11 cellular contexts compared by ENCODE assay signal in genomic region chr10:59970396-59971368, GRCh38.
A peak's percentile ranks its signal among the peaks of the same experiment; 100 is the strongest.
DNase-seq lines count a peak whose midpoint lies in the region; ATAC-seq, FAIRE-seq and TF ChIP-seq lines count a peak whose summit lies in the region.
"Had no signal": no experiment of that assay in that cellular context is flagged by ENCODE, and none has a peak within 500 bp of the region (broad histone marks: within the 10 kb centered on the region; RNA-seq: fewer than 3 reads in every experiment).

No MANE protein-coding gene starts in this region.

- no peaks in the 10 kb centered on the region for H3K4me1 Mint-ChIP-seq in activated CD8-positive, alpha-beta memory T cell treated with anti-CD3 and anti-CD28 coated beads, Interleukin-2, amount 10 ng/mL, durations not matched to agents 7 days and 5 days

- TF ChIP-seq RAD21 in A549 (conservative IDR thresholded peaks at IDR 0.05 in 1 of 2, IDR thresholded peaks at IDR 0.05 in 1 of 2): no peak

- no peak overlapping the region for H3K4me3 Mint-ChIP-seq in activated CD8-positive, alpha-beta memory T cell treated with anti-CD3 and anti-CD28 coated beads, Interleukin-2, amount 10 ng/mL, durations not matched to agents 7 days and 5 days

- TF ChIP-seq CTCF in A549 (IDR thresholded peaks at IDR 0.05): no peak
- no peak for TF ChIP-seq CTCF in tibial nerve (IDR thresholded peaks at IDR 0.05)

- H3K27me3 ChIP-seq in tibial nerve: no peaks in the 10 kb centered on the region

- TF ChIP-seq EP300 in A549 (IDR thresholded peaks at IDR 0.05) (no peak), tibial nerve (IDR thresholded peaks at IDR 0.05) (no peak)

- no peaks in the 10 kb centered on the region for H3K27me3 Mint-ChIP-seq in activated CD8-positive, alpha-beta memory T cell treated with anti-CD3 and anti-CD28 coated beads, Interleukin-2, amount 10 ng/mL, durations not matched to agents 7 days and 5 days
- H3K27me3 Mint-ChIP-seq: progenitor cell of endocrine pancreas had no signal

- no peak for DNase-seq in A549 (ENCODE audit: low read depth in 1 of 2, low spot score in 1 of 2)
- DNase-seq in NCI-H526 treated with DMSO at 0.1 percent for 48 hours (lab: John Stamatoyannopoulos, UW): peak; percentile 63
- no peak for DNase-seq in activated CD8-positive, alpha-beta memory T cell treated with anti-CD3 and anti-CD28 coated beads, Interleukin-2, amount 10 ng/mL, durations not matched to agents 7 days and 5 days
- DNase-seq in stimulated activated CD4-positive, alpha-beta T cell treated with anti-CD3 and anti-CD28 coated beads, Interleukin-1b, Interleukin-23, amount 100 ng/mL, for 48 hours: no peak
- DNase-seq in tibial nerve (ENCODE audit: low spot score in 2 of 2): no peak

- H3K9me3 Mint-ChIP-seq in activated CD8-positive, alpha-beta memory T cell treated with anti-CD3 and anti-CD28 coated beads, Interleukin-2, amount 10 ng/mL, durations not matched to agents 7 days and 5 days (ENCODE audit: low read depth): no peaks in the 10 kb centered on the region

- FAIRE-seq in A549 (lab: Jason Lieb, UNC): no peak
- FAIRE-seq: GM18507 had no signal

- no peaks in the 10 kb centered on the region for H3K36me3 ChIP-seq in tibial nerve

- TF ChIP-seq POLR2A in A549 (IDR thresholded peaks at IDR 0.05; ENCODE audit: low read length) (no peak), tibial nerve (IDR thresholded peaks at IDR 0.05) (no peak)

- H3K4me3 ChIP-seq in A549 (no peak overlapping the region), tibial nerve (no peak overlapping the region)
- H3K4me3 ChIP-seq: SK-N-MC had no signal

- H3K27ac ChIP-seq in A549 (peak overlapping the region; percentile 38 to 62; a peak in 3 of 6 replicates), tibial nerve (peak overlapping the region in 1 of 4 donors; percentile 18)
- H3K27ac ChIP-seq: SK-N-MC had no signal

- CTCF ChIA-PET in A549 (lab: Yijun Ruan, JAX): no interaction called here
- CTCF ChIA-PET in activated CD8-positive, alpha-beta memory T cell treated with anti-CD3 and anti-CD28 coated beads, Interleukin-2, amount 10 ng/mL, durations not matched to agents 7 days and 5 days (lab: Charles Lee): no interaction called here

- H3K4me1 ChIP-seq in A549: peaks cover 17% of the 10 kb centered on the region
- H3K4me1 ChIP-seq in tibial nerve: peaks cover 0 to 15% (median 0%) of the 10 kb centered on the region in 4 donors

- H3K36me3 Mint-ChIP-seq in activated CD8-positive, alpha-beta memory T cell treated with anti-CD3 and anti-CD28 coated beads, Interleukin-2, amount 10 ng/mL, durations not matched to agents 7 days and 5 days: no peaks in the 10 kb centered on the region

- 72% methylated on average over 5 of the region's 5 CpGs for WGBS in A549 (ENCODE audit: missing lambda C conversion rate)
- 73 to 76% methylated on average over 5 of the region's 5 CpGs for WGBS in tibial nerve, 2 donors

- ATAC-seq in A549: no peak
- ATAC-seq in GM19043 (IDR thresholded peaks at IDR 0.05; ENCODE audit: low read depth, unreplicated experiment): peak; percentile 76
- peak; percentile 90 for ATAC-seq in HG02885 (IDR thresholded peaks at IDR 0.05; ENCODE audit: poor library complexity, unreplicated experiment)
- ATAC-seq in activated CD8-positive, alpha-beta memory T cell treated with anti-CD3 and anti-CD28 coated beads, Interleukin-2, amount 10 ng/mL, durations not matched to agents 7 days and 5 days: no peak
- no peak for ATAC-seq in HG03045 (IDR thresholded peaks at IDR 0.05; ENCODE audit: unreplicated experiment)

- H3K9me3 ChIP-seq in A549: peaks cover under 1% of the 10 kb centered on the region; the same call in 1 of the 3 replicates
- peaks cover 0 to 2% (median 0%) of the 10 kb centered on the region in 4 donors for H3K9me3 ChIP-seq in tibial nerve

- H3K27ac Mint-ChIP-seq in activated CD8-positive, alpha-beta memory T cell treated with anti-CD3 and anti-CD28 coated beads, Interleukin-2, amount 10 ng/mL, durations not matched to agents 7 days and 5 days: no peak overlapping the region
- H3K27ac Mint-ChIP-seq: progenitor cell of endocrine pancreas had no signal

- no peak overlapping the region; the same call in 2 of the 3 replicates for H3K4me2 ChIP-seq in A549

- POLR2A ChIA-PET in A549 (lab: Yijun Ruan, JAX): interaction anchor here (1.3 kb wide), 1 partner anchor 64 kb away, joined by 3 read pairs; the partner anchor contains the start of gene CCDC6

TF ChIP-seq in A549, 52 proteins besides CTCF, POLR2A, EP300 and RAD21:
- TF ChIP-seq ZC3H11A (IDR thresholded peaks at IDR 0.05): no peak
- no peak for TF ChIP-seq HOXB5 (CRISPR knock-in tag; IDR thresholded peaks at IDR 0.05)
- no peak for TF ChIP-seq GATA3 (IDR thresholded peaks at IDR 0.05; ENCODE audit: borderline replicate concordance)
- no peak for TF ChIP-seq ATOH8 (CRISPR knock-in tag; IDR thresholded peaks at IDR 0.05; ENCODE audit: low read depth)
- no peak for TF ChIP-seq CEBPB (IDR thresholded peaks at IDR 0.05)
- TF ChIP-seq SMC3 (IDR thresholded peaks at IDR 0.05): no peak
- no peak for TF ChIP-seq NFE2L2 (conservative IDR thresholded peaks at IDR 0.05; ENCODE audit: low read length)
- no peak for TF ChIP-seq E2F6 (IDR thresholded peaks at IDR 0.05; ENCODE audit: borderline replicate concordance, low read depth)
- TF ChIP-seq CBX2 (IDR thresholded peaks at IDR 0.05; ENCODE audit: borderline replicate concordance, low read depth): no peak
- no peak for TF ChIP-seq CHD4 (IDR thresholded peaks at IDR 0.05; ENCODE audit: borderline replicate concordance)
- TF ChIP-seq CHD2 (IDR thresholded peaks at IDR 0.05; ENCODE audit: low read length, partially characterized antibody): no peak
- TF ChIP-seq POLR2AphosphoS2 (conservative IDR thresholded peaks at IDR 0.05; ENCODE audit: low read length): no peak
- no peak for TF ChIP-seq HEYL (CRISPR knock-in tag; IDR thresholded peaks at IDR 0.05)
TF ChIP-seq in A549: peak in this region for 0.

Comparison
In these comparisons a context has a peak if more than half of its experiments do, and no peak if none do; other contexts are left out.
1. ATAC-seq: peak in GM19043 (single experiment) and HG02885 (single experiment); none in A549 (0 of 2), activated CD8-positive, alpha-beta memory T cell treated with anti-CD3 and anti-CD28 coated beads, Interleukin-2, amount 10 ng/mL, durations not matched to agents 7 days and 5 days (single experiment) and HG03045 (single experiment).